In genomic region chr1:13760340-13760739, GRCh38 we compare ENCODE assay signal across 26 cellular contexts.
A peak's percentile ranks its signal among the peaks of the same experiment; 100 is the strongest.
DNase-seq lines count a peak whose midpoint lies in the region; ATAC-seq, FAIRE-seq and TF ChIP-seq lines count a peak whose summit lies in the region.
"Had no signal": no experiment of that assay in that cellular context is flagged by ENCODE, and none has a peak within 500 bp of the region (broad histone marks: within the 10 kb centered on the region; RNA-seq: fewer than 3 reads in every experiment).

No MANE protein-coding gene starts in this region.

- H3K36me3 ChIP-seq in neutrophil, result no peaks in the 10 kb centered on the region
- H3K36me3 ChIP-seq: left lung, neural progenitor cell, vagina had no signal

- peaks cover 11 to 29% of the 10 kb centered on the region in 2 experiments for H3K4me1 ChIP-seq in neutrophil (ENCODE audit: control insufficient read depth in 1 of 2, insufficient read depth in 1 of 2, low read depth in 1 of 2, low read length in 1 of 2)
- peaks cover 15% of the 10 kb centered on the region for H3K4me1 ChIP-seq in right cardiac atrium (ENCODE audit: control insufficient read depth, insufficient read depth, low read length)

- whole genome bisulfite sequencing in right cardiac atrium, result 97% methylated on average over 2 of the region's 2 CpGs

- no peaks in the 10 kb centered on the region for H3K27me3 ChIP-seq in neutrophil
- no peaks in the 10 kb centered on the region for H3K27me3 ChIP-seq in right cardiac atrium (ENCODE audit: control insufficient read depth, insufficient read depth)
- H3K27me3 ChIP-seq: left lung, MG63, neural progenitor cell, SJCRH30, vagina had no signal

- H3K4me3 Mint-ChIP-seq in activated CD4-positive, alpha-beta T cell treated with anti-CD3 and anti-CD28 coated beads for 36 hours, result no peak overlapping the region
- H3K4me3 Mint-ChIP-seq in activated naive CD8-positive, alpha-beta T cell treated with anti-CD3 and anti-CD28 coated beads for 36 hours, result no peak overlapping the region
- H3K4me3 Mint-ChIP-seq: HFFc6, neural progenitor cell had no signal

- POLR2A ChIA-PET in activated CD4-positive, alpha-beta T cell treated with anti-CD3 and anti-CD28 coated beads for 36 hours (lab: Charles Lee), result interaction anchor here (0.6 kb wide), 1 partner anchor 37 kb away, joined by 7 read pairs; no protein-coding TSS in a partner anchor

- DNase-seq in activated CD4-positive, alpha-beta T cell treated with anti-CD3 and anti-CD28 coated beads for 36 hours, result no peak
- no peak for DNase-seq in activated CD4-positive, alpha-beta T cell treated with anti-CD3 and anti-CD28 coated beads, Interleukin-2, amount 50 U/mL, for 1 hour
- DNase-seq in GM12891 (ENCODE audit: insufficient read length, low spot score), result no peak
- no peak for DNase-seq in activated naive CD8-positive, alpha-beta T cell treated with anti-CD3 and anti-CD28 coated beads for 36 hours
- DNase-seq in COLO668 (lab: John Stamatoyannopoulos, UW; ENCODE audit: unreplicated experiment), result no peak
- DNase-seq in right cardiac atrium, result no peak
- DNase-seq in effector CD8-positive, alpha-beta T cell (lab: John Stamatoyannopoulos, UW), result no peak
- DNase-seq: 8988T; activated CD4-positive, alpha-beta T cell treated with anti-CD3 and anti-CD28 coated beads, Interleukin-2, amount 50 U/mL, for 4 hours; activated T-cell treated with anti-CD3 and anti-CD28 coated beads, Interleukin-2, amount 50 U/mL, for 48 hours; AML-193; DMS 273 treated with DMSO at 0.1 percent for 48 hours; head of caudate nucleus; HFFc6; left lung; MG63; midbrain; NCI-H1436 treated with DMSO at 0.1 percent for 48 hours; NCI-H748 treated with DMSO at 0.1 percent for 48 hours; SJCRH30; stimulated activated CD4-positive, alpha-beta T cell treated with anti-CD3 and anti-CD28 coated beads, Interleukin-4, amount 100 ng/mL, for 24 hours had no signal

- no peak for TF ChIP-seq POLR2A in GM12891 (IDR thresholded peaks at IDR 0.05; ENCODE audit: low read depth, low read length)

- intact Hi-C loops in activated CD4-positive, alpha-beta T cell treated with anti-CD3 and anti-CD28 coated beads for 36 hours (cut with DNase I, micrococcal nuclease), result no loop called here
- intact Hi-C loops in right cardiac atrium (cut with DNase I), result no loop called here

- no peak overlapping the region for H3K4me3 ChIP-seq in neutrophil (ENCODE audit: low read depth in 1 of 2, low read length in 1 of 2)
- H3K4me3 ChIP-seq in right cardiac atrium (ENCODE audit: low read length), result no peak overlapping the region
- H3K4me3 ChIP-seq: left lung, MG63, neural progenitor cell, SJCRH30, vagina had no signal

- H3K9me3 ChIP-seq in neutrophil (no peaks in the 10 kb centered on the region), right cardiac atrium (ENCODE audit: control insufficient read depth, low read length) (no peaks in the 10 kb centered on the region)
- H3K9me3 ChIP-seq: left lung, MG63, SJCRH30, vagina had no signal

- ATAC-seq in activated CD4-positive, alpha-beta T cell treated with anti-CD3 and anti-CD28 coated beads for 36 hours, result no peak
- no peak for ATAC-seq in right cardiac atrium
- ATAC-seq: activated naive CD4-positive, alpha-beta T cell treated with anti-CD3 and anti-CD28 coated beads, Interleukin-2, amount 50 U/mL, for 72 hours had no signal

- H3K9me3 Mint-ChIP-seq in activated CD4-positive, alpha-beta T cell treated with anti-CD3 and anti-CD28 coated beads for 36 hours (ENCODE audit: low read depth), result no peaks in the 10 kb centered on the region
- no peaks in the 10 kb centered on the region for H3K9me3 Mint-ChIP-seq in activated naive CD8-positive, alpha-beta T cell treated with anti-CD3 and anti-CD28 coated beads for 36 hours
- H3K9me3 Mint-ChIP-seq: activated naive CD4-positive, alpha-beta T cell treated with anti-CD3 and anti-CD28 coated beads, Interleukin-2, amount 50 U/mL, for 72 hours; HFFc6; neural progenitor cell had no signal

- H3K36me3 Mint-ChIP-seq in activated CD4-positive, alpha-beta T cell treated with anti-CD3 and anti-CD28 coated beads for 36 hours (ENCODE audit: low read depth), result peaks cover 4% of the 10 kb centered on the region
- H3K36me3 Mint-ChIP-seq in activated naive CD8-positive, alpha-beta T cell treated with anti-CD3 and anti-CD28 coated beads for 36 hours, result peaks cover 14% of the 10 kb centered on the region
- H3K36me3 Mint-ChIP-seq: activated naive CD4-positive, alpha-beta T cell treated with anti-CD3 and anti-CD28 coated beads, Interleukin-2, amount 50 U/mL, for 72 hours; neural progenitor cell had no signal

- CTCF ChIA-PET in activated CD4-positive, alpha-beta T cell treated with anti-CD3 and anti-CD28 coated beads for 36 hours (lab: Charles Lee), result interaction anchor here (0.6 to 0.9 kb wide), 2 partner anchors 15 to 30 kb away, joined by 3 to 6 read pairs; no protein-coding TSS in a partner anchor

- H3K27ac Mint-ChIP-seq in activated CD4-positive, alpha-beta T cell treated with anti-CD3 and anti-CD28 coated beads for 36 hours, result peak overlapping the region; percentile 23
- peak overlapping the region; percentile 14 for H3K27ac Mint-ChIP-seq in activated naive CD8-positive, alpha-beta T cell treated with anti-CD3 and anti-CD28 coated beads for 36 hours
- H3K27ac Mint-ChIP-seq: activated naive CD4-positive, alpha-beta T cell treated with anti-CD3 and anti-CD28 coated beads, Interleukin-2, amount 50 U/mL, for 72 hours; HFFc6; neural progenitor cell had no signal

- peak overlapping the region; percentile 28 for H3K27ac ChIP-seq in neutrophil
- no peak overlapping the region for H3K27ac ChIP-seq in right cardiac atrium (ENCODE audit: low read length)
- H3K27ac ChIP-seq: neural progenitor cell, SJCRH30, vagina had no signal

- H3K27me3 Mint-ChIP-seq in activated CD4-positive, alpha-beta T cell treated with anti-CD3 and anti-CD28 coated beads for 36 hours, result no peaks in the 10 kb centered on the region
- H3K27me3 Mint-ChIP-seq in activated naive CD8-positive, alpha-beta T cell treated with anti-CD3 and anti-CD28 coated beads for 36 hours, result no peaks in the 10 kb centered on the region

- no peak for TF ChIP-seq CTCF in neutrophil (IDR thresholded peaks at IDR 0.05)

- FAIRE-seq in GM12891 (lab: Jason Lieb, UNC), result peak; percentile 31
- FAIRE-seq: G401.6 had no signal

- H3K4me1 Mint-ChIP-seq in activated CD4-positive, alpha-beta T cell treated with anti-CD3 and anti-CD28 coated beads for 36 hours, result peaks cover 84% of the 10 kb centered on the region
- H3K4me1 Mint-ChIP-seq in activated naive CD8-positive, alpha-beta T cell treated with anti-CD3 and anti-CD28 coated beads for 36 hours, result peaks cover 73% of the 10 kb centered on the region

TF ChIP-seq in GM12891, 5 proteins besides CTCF, POLR2A, EP300 and RAD21:
- no peak for TF ChIP-seq TAF1 (IDR thresholded peaks at IDR 0.05; ENCODE audit: low read depth, low read length)
